ENCODE assay signal across 11 cellular contexts in the genomic region with DNA sequence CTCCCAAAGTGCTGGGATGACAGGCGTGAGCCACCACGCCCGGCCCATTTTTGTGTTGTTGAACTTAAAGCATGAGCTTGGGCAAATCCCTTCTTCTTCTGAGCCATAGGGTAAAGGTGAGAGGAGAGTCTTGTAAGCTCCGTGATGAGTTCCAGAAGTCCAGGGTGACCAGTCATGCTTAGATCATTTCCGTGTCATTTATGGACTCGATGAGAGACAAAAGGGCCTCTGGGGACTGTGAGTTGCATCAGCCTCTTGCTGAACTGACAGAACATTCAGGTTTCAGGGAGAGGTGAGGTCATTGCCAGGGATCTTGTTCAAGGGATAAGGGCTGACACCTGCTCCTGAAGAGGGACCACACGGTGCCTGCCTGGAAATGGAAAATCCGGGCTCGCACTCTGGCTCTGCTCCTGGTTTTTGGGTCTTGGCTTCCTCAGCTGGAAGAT. TPM values are rescaled to one million over a fixed set of nuclear protein-coding genes. Genes with fewer than 3 reads are reported as not detected.
DNase-seq lines count a peak whose midpoint lies in the region; ATAC-seq and TF ChIP-seq lines count a peak whose summit lies in the region.
"Had no signal": no experiment of that assay in that cellular context is flagged by ENCODE, and none has a peak within 500 bp of the region (broad histone marks: within the 10 kb centered on the region; RNA-seq: fewer than 3 reads in every experiment).

No MANE protein-coding gene starts in this region.

- H3K4me1 ChIP-seq in SJSA1 (replicated peaks) (peaks cover 62% of the 10 kb centered on the region), gastroesophageal sphincter (peaks cover 0 to 17% (median 6%) of the 10 kb centered on the region in 3 donors), aorta (ENCODE audit: control insufficient read depth in 1 of 2, insufficient read depth in 2 of 2, low read length in 2 of 2) (no peaks in the 10 kb centered on the region)

- peak; percentile 30 for ATAC-seq in gastroesophageal sphincter
- ATAC-seq in aorta (ENCODE audit: low FRiP score), result no peak
- ATAC-seq: activated T-cell treated with anti-CD3 and anti-CD28 coated beads, Interleukin-2, amount 50 U/mL, for 4 hours had no signal

- no peaks in the 10 kb centered on the region for H3K36me3 ChIP-seq in SJSA1
- H3K36me3 ChIP-seq in gastroesophageal sphincter, result no peaks in the 10 kb centered on the region
- H3K36me3 ChIP-seq in aorta (ENCODE audit: control insufficient read depth in 1 of 2, insufficient read depth in 2 of 2, low read length in 1 of 2), result no peaks in the 10 kb centered on the region

- no peak for TF ChIP-seq CTCF in gastroesophageal sphincter (IDR thresholded peaks at IDR 0.05)
- TF ChIP-seq CTCF in GM20000 (IDR thresholded peaks at IDR 0.05; ENCODE audit: extremely low read depth, missing control alignments), result no peak

- H3K9me3 ChIP-seq in SJSA1 (replicated peaks) (no peaks in the 10 kb centered on the region), gastroesophageal sphincter (peaks cover 0 to 5% (median 0%) of the 10 kb centered on the region in 3 donors), aorta (ENCODE audit: control insufficient read depth, low read length) (no peaks in the 10 kb centered on the region)

- no peak for TF ChIP-seq POLR2A in gastroesophageal sphincter (IDR thresholded peaks at IDR 0.05)

- peak; percentile 12 to 35 for DNase-seq in NOMO-1 (lab: John Stamatoyannopoulos, UW; ENCODE audit: unreplicated experiment in 2 of 2)
- DNase-seq in NOMO-1 treated with dmso at 0.1 percent for 144 hours (lab: John Stamatoyannopoulos, UW; ENCODE audit: unreplicated experiment), result no peak
- peak; percentile 83 to 87 for DNase-seq in SJSA1 (ENCODE audit: low read depth in 1 of 2, low spot score in 2 of 2)
- peak; percentile 15 to 66 for DNase-seq in aorta
- no peak for DNase-seq in GM20000 (ENCODE audit: low spot score)
- DNase-seq in NCI-H748 (lab: John Stamatoyannopoulos, UW; ENCODE audit: unreplicated experiment), result no peak
- no peak for DNase-seq in medulla oblongata (ENCODE audit: extremely low spot score)
- DNase-seq: activated T-cell treated with anti-CD3 and anti-CD28 coated beads, Interleukin-2, amount 50 U/mL, for 4 hours; CD4-positive, CD25-positive, alpha-beta regulatory T cell; NCI-H524 had no signal

- intact Hi-C loops in aorta (cut with DNase I), result no loop called here

- H3K4me3 ChIP-seq in SJSA1 (no peak overlapping the region), gastroesophageal sphincter (no peak overlapping the region), aorta (ENCODE audit: low read length in 2 of 2) (no peak overlapping the region)

- WGBS in gastroesophageal sphincter (ENCODE audit: low coverage in 1 of 2), 2 donors, result 59% methylated on average over 3 of the region's 9 CpGs; no CpG with 5 or more reads in 1 of the 2 donors
- WGBS in aorta, 2 donors, result 91 to 95% methylated on average over 9 of the region's 9 CpGs

- H3K27me3 ChIP-seq in SJSA1 (replicated peaks) (no peaks in the 10 kb centered on the region), gastroesophageal sphincter (no peaks in the 10 kb centered on the region), aorta (ENCODE audit: control insufficient read depth in 1 of 2, insufficient read depth in 2 of 2, low read length in 1 of 2) (no peaks in the 10 kb centered on the region)

- no peak for TF ChIP-seq EP300 in gastroesophageal sphincter (IDR thresholded peaks at IDR 0.05)

- H3K27ac ChIP-seq in SJSA1, result peak overlapping the region; percentile 75
- no peak overlapping the region for H3K27ac ChIP-seq in gastroesophageal sphincter
- H3K27ac ChIP-seq in aorta (ENCODE audit: low read depth in 1 of 2, low read length in 2 of 2), result no peak overlapping the region

RNA-seq across cellular contexts. Expression of a gene that starts 53.6 kb away (rescaled TPM):
- 112 and 132 TPM in 2 replicates for total RNA-seq in SJSA1 (2014; rRNA removed; shearing (Covaris generic))
- total RNA-seq in gastroesophageal sphincter (100 to 1,000 TPM in 1 of 4 donors, 10 to 100 TPM in 3; 69.9 to 374 (median 88.7) TPM), aorta (100 to 1,000 TPM in 1 of 2 donors, 10 to 100 TPM in 1; 99.5 to 185 TPM)
- 100 to 1,000 TPM; 127 to 262 TPM for polyA plus RNA-seq in aorta

Comparison
In these comparisons a context has a peak if more than half of its experiments do, and no peak if none do; other contexts are left out.
1. DNase-seq: peak in NOMO-1 (2 of 2), SJSA1 (2 of 2) and aorta (2 of 2); none in NOMO-1 treated with dmso at 0.1 percent for 144 hours (single experiment), GM20000 (single experiment), NCI-H748 (single experiment) and medulla oblongata (single experiment).